In genomic region chr3:173411288-173412064, GRCh38 we compare ENCODE assay signal across 8 cellular contexts. TPM values are rescaled to one million over a fixed set of nuclear protein-coding genes. Genes with fewer than 3 reads are reported as not detected.
DNase-seq lines count a peak whose midpoint lies in the region; ATAC-seq and TF ChIP-seq lines count a peak whose summit lies in the region.
"Had no signal": no experiment of that assay in that cellular context is flagged by ENCODE, and none has a peak within 500 bp of the region (broad histone marks: within the 10 kb centered on the region; RNA-seq: fewer than 3 reads in every experiment).

No MANE protein-coding gene starts in this region.

- dilution Hi-C loops in mammary epithelial cell (cut with HindIII; ENCODE audit: low sequenced_read_pairs): no loop called here

- CTCF ChIA-PET in mammary epithelial cell (lab: Charles Lee; ENCODE audit: low non-redundant PET): no interaction called here

- no peak overlapping the region for H3K9ac ChIP-seq in mammary epithelial cell (ENCODE audit: insufficient read depth, low read length)

- no peaks in the 10 kb centered on the region for H3K79me2 ChIP-seq in mammary epithelial cell (ENCODE audit: insufficient read depth, low read length)

- H3K4me1 ChIP-seq in mammary epithelial cell (ENCODE audit: insufficient read depth, low read length): no peaks in the 10 kb centered on the region
- H3K4me1 ChIP-seq in lung (ENCODE audit: control insufficient read depth in 2 of 2, insufficient read depth in 2 of 2, low read length in 2 of 2): peaks cover 0 to 12% of the 10 kb centered on the region in 2 donors
- H3K4me1 ChIP-seq in thyroid gland: no peaks in the 10 kb centered on the region

- TF ChIP-seq POLR2A in thyroid gland (IDR thresholded peaks at IDR 0.05): no peak

- no peak overlapping the region for H3K27ac ChIP-seq in mammary epithelial cell (ENCODE audit: insufficient read depth, low read depth, low read length)
- no peak overlapping the region for H3K27ac ChIP-seq in lung (ENCODE audit: low read depth in 1 of 2, low read length in 1 of 2)
- H3K27ac ChIP-seq in thyroid gland: no peak overlapping the region

- peak; percentile 13 for TF ChIP-seq CTCF in GM12864 (IDR thresholded peaks at IDR 0.05; ENCODE audit: low read depth, low read length, missing control alignments)
- peak; percentile 19 to 49 for TF ChIP-seq CTCF in mammary epithelial cell (conservative IDR thresholded peaks at IDR 0.05 in 1 of 2, IDR thresholded peaks at IDR 0.05 in 1 of 2; ENCODE audit: extremely low read depth in 1 of 2, insufficient read depth in 1 of 2, low read depth in 1 of 2, low read length in 2 of 2)
- TF ChIP-seq CTCF in lung (IDR thresholded peaks at IDR 0.05; ENCODE audit: control extremely low read depth, extremely low read depth): no peak
- TF ChIP-seq CTCF in thyroid gland (IDR thresholded peaks at IDR 0.05): peak in 3 of 6 experiments; percentile 5 to 33 (median 12)

- BruUV-seq in mammary epithelial cell (replicated peaks; lab: Mats Ljungman, UMichigan): no TSS peak

- H3K27me3 ChIP-seq in mammary epithelial cell (ENCODE audit: insufficient read depth, low read length): peaks cover 2% of the 10 kb centered on the region
- no peaks in the 10 kb centered on the region for H3K27me3 ChIP-seq in lung (ENCODE audit: control insufficient read depth, insufficient read depth)
- no peaks in the 10 kb centered on the region for H3K27me3 ChIP-seq in thyroid gland

- no peak overlapping the region for H2AFZ ChIP-seq in mammary epithelial cell (ENCODE audit: low read depth, low read length)

- H3K36me3 ChIP-seq in mammary epithelial cell (ENCODE audit: insufficient read depth, low read length) (no peaks in the 10 kb centered on the region), lung (ENCODE audit: control insufficient read depth in 2 of 2, insufficient read depth in 2 of 2, low read length in 2 of 2) (no peaks in the 10 kb centered on the region), thyroid gland (no peaks in the 10 kb centered on the region)

- H3K4me3 ChIP-seq in GM12864 (ENCODE audit: low read depth, low read length): no peak overlapping the region
- H3K4me3 ChIP-seq in mammary epithelial cell (replicated peaks in 1 of 3; ENCODE audit: insufficient read depth in 1 of 3, low read depth in 2 of 3, low read length in 3 of 3): no peak overlapping the region
- H3K4me3 ChIP-seq in lung: no peak overlapping the region
- H3K4me3 ChIP-seq in thyroid gland (replicated peaks in 1 of 3): no peak overlapping the region

- WGBS in mammary epithelial cell (ENCODE audit: low coverage, missing lambda C conversion rate): 20% methylated on average over 5 of the region's 5 CpGs
- WGBS in lung, 2 donors: 26% methylated on average over 5 of the region's 5 CpGs
- 48 to 62% methylated on average over 5 of the region's 5 CpGs for WGBS in thyroid gland, 2 donors

- ATAC-seq in lung (ENCODE audit: insufficient read depth, low FRiP score): peak; percentile 42

- no peaks in the 10 kb centered on the region for H3K9me3 ChIP-seq in mammary epithelial cell (replicated peaks; ENCODE audit: insufficient read depth, low read length)
- H3K9me3 ChIP-seq in lung (ENCODE audit: control insufficient read depth in 2 of 2, insufficient read depth in 1 of 2, low read length in 1 of 2): no peaks in the 10 kb centered on the region
- H3K9me3 ChIP-seq in thyroid gland: no peaks in the 10 kb centered on the region

- no peaks in the 10 kb centered on the region for H4K20me1 ChIP-seq in mammary epithelial cell (ENCODE audit: insufficient read depth, low read length)

- in situ Hi-C loops in mammary epithelial cell (cut with MboI; ENCODE audit: low sequenced_read_pairs in 2 of 2): no loop called here

- no peak overlapping the region for H3K4me2 ChIP-seq in mammary epithelial cell (ENCODE audit: insufficient read depth, low read depth, low read length)

- DNase-seq in GM12864 (ENCODE audit: low read depth) (no peak), NCI-H1436 (lab: John Stamatoyannopoulos, UW) (peak; percentile 31), mammary epithelial cell (peak; percentile 1), lung (ENCODE audit: low spot score) (peak; percentile 39), thyroid gland (no peak), activated gamma-delta T cell treated with Interleukin-2 at 50 U/mL for 16 hours (no peak)
- DNase-seq in stimulated activated naive CD4-positive, alpha-beta T cell treated with Interleukin-2 at 50 U/mL for 16 hours (lab: John Stamatoyannopoulos, UW): no peak

- intact Hi-C loops in mammary epithelial cell (cut with micrococcal nuclease) (loop anchor here (1.0 kb wide), 1 partner anchor 142 kb away; no protein-coding TSS in a partner anchor), thyroid gland (cut with DNase I) (no loop called here)

RNA-seq across cellular contexts. Expression of gene NLGN1, which starts 13.9 kb away (rescaled TPM):
- total RNA-seq in mammary epithelial cell (under 1 TPM in 1 of 2 donors, not detected in 1; under 0.01 TPM), lung (10 to 100 TPM in 1 of 2 donors, 1 to 10 TPM in 1; 3.4 to 22.2 TPM), thyroid gland (10 to 100 TPM in 1 of 4 donors, 1 to 10 TPM in 3; 2.4 to 13.9 (median 2.9) TPM)
- polyA plus RNA-seq in mammary epithelial cell (not detected), lung (under 1 TPM; 0.24 to 0.33 TPM)
- polyA minus RNA-seq in mammary epithelial cell: not detected
- total RNA-seq: T-helper 2 cell treated with Interferon-gamma antibody and Interleukin-4, amounts not matched to agents 100 ng/mL and 5 ng/mL, for 36 hours had no signal

Comparison
In these comparisons a context has a peak if more than half of its experiments do, and no peak if none do; other contexts are left out.
1. DNase-seq: peak in NCI-H1436 (single experiment), mammary epithelial cell (single experiment) and lung (single experiment); none in GM12864 (single experiment), thyroid gland (0 of 2), activated gamma-delta T cell treated with Interleukin-2 at 50 U/mL for 16 hours (single experiment) and stimulated activated naive CD4-positive, alpha-beta T cell treated with Interleukin-2 at 50 U/mL for 16 hours (single experiment).